In genomic region chr11:134738581-134738980, GRCh38 we compare ENCODE assay signal across 21 cellular contexts.
DNase-seq lines count a peak whose midpoint lies in the region; ATAC-seq and TF ChIP-seq lines count a peak whose summit lies in the region.
"Had no signal": no experiment of that assay in that cellular context is flagged by ENCODE, and none has a peak within 500 bp of the region (broad histone marks: within the 10 kb centered on the region; RNA-seq: fewer than 3 reads in every experiment).

No MANE protein-coding gene starts in this region.

- no peak overlapping the region for H3K4me3 ChIP-seq in spleen
- no peak overlapping the region for H3K4me3 ChIP-seq in GM23338
- H3K4me3 ChIP-seq in stomach: no peak overlapping the region
- H3K4me3 ChIP-seq: BLaER1, GM23248, HAP-1 had no signal

- intact Hi-C loops in cardiac septum (cut with DNase I): no loop called here
- intact Hi-C loops in left ventricle myocardium superior (cut with micrococcal nuclease): no loop called here
- intact Hi-C loops in spleen (cut with DNase I; ENCODE audit: low total_unique reads): no loop called here
- intact Hi-C loops in stomach (cut with DNase I; ENCODE audit: low total_unique reads): no loop called here

- 89 to 95% (median 92%) methylated on average over 22 of the region's 22 CpGs for WGBS in spleen, 5 donors
- 86 to 95% (median 94%) methylated on average over 20 to 22 of the region's 22 CpGs for WGBS in stomach, 5 donors

- H3K36me3 Mint-ChIP-seq in GM23338 (ENCODE audit: low read depth): no peaks in the 10 kb centered on the region
- H3K36me3 Mint-ChIP-seq: CD4-positive, CD25-positive, alpha-beta regulatory T cell; CD8-positive, alpha-beta T cell had no signal

- H3K27ac ChIP-seq in spleen (no peak overlapping the region), GM23338 (ENCODE audit: low read depth) (no peak overlapping the region), stomach (no peak overlapping the region)
- H3K27ac ChIP-seq: 22Rv1, BLaER1, C4-2B, GM23248 had no signal

- no peak overlapping the region for H3K4me3 Mint-ChIP-seq in GM23338
- H3K4me3 Mint-ChIP-seq: B cell; CD4-positive, CD25-positive, alpha-beta regulatory T cell; CD8-positive, alpha-beta T cell; HFFc6 had no signal

- no peak overlapping the region for H2AFZ ChIP-seq in GM23338
- H2AFZ ChIP-seq: GM23248 had no signal

- H3K9me3 ChIP-seq in spleen: no peaks in the 10 kb centered on the region
- H3K9me3 ChIP-seq in stomach: no peaks in the 10 kb centered on the region
- H3K9me3 ChIP-seq: BLaER1, Caco-2, HAP-1 had no signal

- H3K4me1 ChIP-seq in spleen: no peaks in the 10 kb centered on the region
- H3K4me1 ChIP-seq in GM23338 (ENCODE audit: insufficient read depth): no peaks in the 10 kb centered on the region; the same call in 1 of the 2 replicates
- peaks cover 0 to 32% (median 17%) of the 10 kb centered on the region in 4 donors for H3K4me1 ChIP-seq in stomach
- H3K4me1 ChIP-seq: HAP-1 had no signal

- H3K9me2 ChIP-seq in GM23338 (ENCODE audit: insufficient read depth): no peaks in the 10 kb centered on the region

- H3K36me3 ChIP-seq in spleen (no peaks in the 10 kb centered on the region), GM23338 (ENCODE audit: insufficient read depth) (no peaks in the 10 kb centered on the region), stomach (no peaks in the 10 kb centered on the region)
- H3K36me3 ChIP-seq: BLaER1, HAP-1 had no signal

- TF ChIP-seq POLR2A in spleen (IDR thresholded peaks at IDR 0.05) (no peak), stomach (IDR thresholded peaks at IDR 0.05) (no peak)

- no peaks in the 10 kb centered on the region for H3K79me2 ChIP-seq in GM23338 (replicated peaks; ENCODE audit: insufficient read depth)

- H3K4me2 ChIP-seq in GM23338: no peak overlapping the region
- H3K4me2 ChIP-seq: BLaER1 had no signal

- H3K27me3 ChIP-seq in spleen (replicated peaks in 1 of 7) (peaks cover 0 to 16% (median 0%) of the 10 kb centered on the region in 7 donors), GM23338 (ENCODE audit: insufficient read depth) (no peaks in the 10 kb centered on the region), stomach (peaks cover 0 to 30% (median 0%) of the 10 kb centered on the region in 3 donors)
- H3K27me3 ChIP-seq: BLaER1 had no signal

- H3K27ac Mint-ChIP-seq in GM23338: no peak overlapping the region
- H3K27ac Mint-ChIP-seq: B cell; CD4-positive, CD25-positive, alpha-beta regulatory T cell; CD8-positive, alpha-beta T cell; HFFc6 had no signal

- TF ChIP-seq CTCF in spleen (IDR thresholded peaks at IDR 0.05 in 8 of 11, conservative IDR thresholded peaks at IDR 0.05 in 3 of 11) (no peak), GM23338 (conservative IDR thresholded peaks at IDR 0.05; ENCODE audit: low read depth in 2 of 2) (no peak), stomach (IDR thresholded peaks at IDR 0.05) (no peak)

- no peaks in the 10 kb centered on the region for H4K20me1 ChIP-seq in GM23338 (replicated peaks; ENCODE audit: insufficient read depth)
- H4K20me1 ChIP-seq: BLaER1 had no signal

- no peak for ATAC-seq in left ventricle myocardium superior
- no peak for ATAC-seq in GM23338
- no peak for ATAC-seq in GM19395 (IDR thresholded peaks at IDR 0.05; ENCODE audit: unreplicated experiment)
- ATAC-seq: CD8-positive, alpha-beta T cell had no signal

- H3F3A ChIP-seq in GM23338 (replicated peaks; ENCODE audit: low read depth): no peaks in the 10 kb centered on the region

- no peak for TF ChIP-seq EP300 in stomach (IDR thresholded peaks at IDR 0.05)

- H3K27me3 Mint-ChIP-seq in GM23338 (ENCODE audit: insufficient read depth, low read depth, poor library complexity): peaks cover 2% of the 10 kb centered on the region
- H3K27me3 Mint-ChIP-seq: CD4-positive, CD25-positive, alpha-beta regulatory T cell had no signal

- no peaks in the 10 kb centered on the region for H3K9me3 Mint-ChIP-seq in GM23338
- H3K9me3 Mint-ChIP-seq: CD4-positive, CD25-positive, alpha-beta regulatory T cell; CD8-positive, alpha-beta T cell had no signal

- DNase-seq in cardiac septum (ENCODE audit: low spot score) (peak; percentile 14), left ventricle myocardium superior (no peak), mesenteric fat pad (ENCODE audit: low spot score) (peak; percentile 72), spleen (peak; percentile 33), GM23338 (ENCODE audit: low spot score) (no peak), stomach (no peak)
- DNase-seq: Caco-2; CD4-positive, CD25-positive, alpha-beta regulatory T cell; CD8-positive, alpha-beta T cell; DMS 273 treated with DMSO at 0.1 percent for 48 hours; DMS79; EL; GDM1; GM23248; HFFc6 had no signal

- H3K4me1 Mint-ChIP-seq in GM23338: peaks cover 3% of the 10 kb centered on the region; the same call in 1 of the 3 replicates
- H3K4me1 Mint-ChIP-seq: B cell; CD4-positive, CD25-positive, alpha-beta regulatory T cell had no signal

TF ChIP-seq in GM23338, 12 proteins besides CTCF, POLR2A, EP300 and RAD21 (continues in another document):
- no peak for TF ChIP-seq NANOG (IDR thresholded peaks at IDR 0.05; ENCODE audit: borderline replicate concordance)
- TF ChIP-seq CREB1 (CRISPR knock-in tag; IDR thresholded peaks at IDR 0.05; ENCODE audit: low read depth): no peak
- TF ChIP-seq, protein P1, sequence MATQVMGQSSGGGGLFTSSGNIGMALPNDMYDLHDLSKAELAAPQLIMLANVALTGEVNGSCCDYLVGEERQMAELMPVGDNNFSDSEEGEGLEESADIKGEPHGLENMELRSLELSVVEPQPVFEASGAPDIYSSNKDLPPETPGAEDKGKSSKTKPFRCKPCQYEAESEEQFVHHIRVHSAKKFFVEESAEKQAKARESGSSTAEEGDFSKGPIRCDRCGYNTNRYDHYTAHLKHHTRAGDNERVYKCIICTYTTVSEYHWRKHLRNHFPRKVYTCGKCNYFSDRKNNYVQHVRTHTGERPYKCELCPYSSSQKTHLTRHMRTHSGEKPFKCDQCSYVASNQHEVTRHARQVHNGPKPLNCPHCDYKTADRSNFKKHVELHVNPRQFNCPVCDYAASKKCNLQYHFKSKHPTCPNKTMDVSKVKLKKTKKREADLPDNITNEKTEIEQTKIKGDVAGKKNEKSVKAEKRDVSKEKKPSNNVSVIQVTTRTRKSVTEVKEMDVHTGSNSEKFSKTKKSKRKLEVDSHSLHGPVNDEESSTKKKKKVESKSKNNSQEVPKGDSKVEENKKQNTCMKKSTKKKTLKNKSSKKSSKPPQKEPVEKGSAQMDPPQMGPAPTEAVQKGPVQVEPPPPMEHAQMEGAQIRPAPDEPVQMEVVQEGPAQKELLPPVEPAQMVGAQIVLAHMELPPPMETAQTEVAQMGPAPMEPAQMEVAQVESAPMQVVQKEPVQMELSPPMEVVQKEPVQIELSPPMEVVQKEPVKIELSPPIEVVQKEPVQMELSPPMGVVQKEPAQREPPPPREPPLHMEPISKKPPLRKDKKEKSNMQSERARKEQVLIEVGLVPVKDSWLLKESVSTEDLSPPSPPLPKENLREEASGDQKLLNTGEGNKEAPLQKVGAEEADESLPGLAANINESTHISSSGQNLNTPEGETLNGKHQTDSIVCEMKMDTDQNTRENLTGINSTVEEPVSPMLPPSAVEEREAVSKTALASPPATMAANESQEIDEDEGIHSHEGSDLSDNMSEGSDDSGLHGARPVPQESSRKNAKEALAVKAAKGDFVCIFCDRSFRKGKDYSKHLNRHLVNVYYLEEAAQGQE (IDR thresholded peaks at IDR 0.05; ENCODE audit: unreplicated experiment): no peak
- no peak for TF ChIP-seq ETS1 (IDR thresholded peaks at IDR 0.05)

Comparison
In these comparisons a context has a peak if more than half of its experiments do, and no peak if none do; other contexts are left out.
1. DNase-seq: peak in cardiac septum (single experiment), mesenteric fat pad (single experiment) and spleen (single experiment); none in left ventricle myocardium superior (single experiment), GM23338 (single experiment) and stomach (single experiment).